In genomic region chr4:140152760-140153418, GRCh38 we compare ENCODE assay signal across 8 cellular contexts. TPM values are rescaled to one million over a fixed set of nuclear protein-coding genes. Genes with fewer than 3 reads are reported as not detected.
A peak's percentile ranks its signal among the peaks of the same experiment; 100 is the strongest.
DNase-seq lines count a peak whose midpoint lies in the region; ATAC-seq, FAIRE-seq and TF ChIP-seq lines count a peak whose summit lies in the region.

No MANE protein-coding gene starts in this region.

- no peak for FAIRE-seq in small intestine (lab: Jason Lieb, UNC)

- no peaks in the 10 kb centered on the region for H3K9me3 ChIP-seq in BE2C
- H3K9me3 ChIP-seq in small intestine (ENCODE audit: control insufficient read depth, low read depth), result no peaks in the 10 kb centered on the region

- WGBS in small intestine, 3 donors, result 0 to 1% (median 1%) methylated on average over 53 of the region's 53 CpGs

- H3K4me3 ChIP-seq in BE2C (ENCODE audit: low read depth, low read length) (peak overlapping the region; percentile 98), small intestine (ENCODE audit: low read depth in 1 of 2, low read length in 2 of 2) (peak overlapping the region; percentile 73 to 79)

- H3K27ac ChIP-seq in VCaP (peak overlapping the region; percentile 99), small intestine (ENCODE audit: low read depth in 1 of 2, low read length in 1 of 2) (peak overlapping the region; percentile 94 to 98)

- peak; percentile 61 for DNase-seq in BE2C
- peak; percentile 38 for DNase-seq in HT1080 (ENCODE audit: low read depth)
- peak; percentile 33 for DNase-seq in central memory CD4-positive, alpha-beta T cell
- DNase-seq in islet precursor cell, result peak; percentile 71
- DNase-seq in small intestine, result peak; percentile 56

- H3K27me3 ChIP-seq in BE2C (no peaks in the 10 kb centered on the region), small intestine (ENCODE audit: control insufficient read depth in 2 of 2, insufficient read depth in 2 of 2, low read length in 2 of 2) (no peaks in the 10 kb centered on the region)

- H3K4me1 ChIP-seq in BE2C (no peaks in the 10 kb centered on the region; the same call in 1 of the 2 replicates), small intestine (ENCODE audit: control insufficient read depth in 2 of 2, insufficient read depth in 1 of 2, low read depth in 1 of 2, low read length in 1 of 2) (no peaks in the 10 kb centered on the region)

- TF ChIP-seq CTCF in BE2C (IDR thresholded peaks at IDR 0.05; ENCODE audit: low read depth, low read length) (no peak), VCaP (conservative IDR thresholded peaks at IDR 0.05) (no peak)

- peaks cover 3% of the 10 kb centered on the region; the same call in 1 of the 2 replicates for H3K36me3 ChIP-seq in BE2C
- H3K36me3 ChIP-seq in small intestine (ENCODE audit: control insufficient read depth in 2 of 2, insufficient read depth in 2 of 2, low read length in 2 of 2), result no peaks in the 10 kb centered on the region

- ATAC-seq in HG03159 (IDR thresholded peaks at IDR 0.05; ENCODE audit: unreplicated experiment) (no peak), GM18502 (IDR thresholded peaks at IDR 0.05; ENCODE audit: poor library complexity, unreplicated experiment) (no peak)

RNA-seq across cellular contexts. Expression of gene MAML3, which starts 1.1 kb away (rescaled TPM):
- polyA plus RNA-seq in BE2C (2012; ENCODE audit: insufficient read depth, insufficient read length, low read depth), result 14.1 TPM
- total RNA-seq in HT1080 (2014; rRNA removed; shearing (Covaris generic)), result 8.0 and 11.4 TPM in 2 replicates
- polyA plus RNA-seq in HT1080 (2015; cell fraction: cytosol; rRNA removed), result 8.8 and 11.5 TPM in 2 replicates
- 8.5 and 8.7 TPM in 2 replicates for polyA plus RNA-seq in HT1080 (2015; cell fraction: nucleus; rRNA removed)
- polyA plus RNA-seq in small intestine, result 1 to 10 TPM; 1.4 to 5.3 (median 1.6) TPM
